Comparison of ENCODE assay signal across 16 cellular contexts in genomic region chr7:915291-916218, GRCh38. TPM values are rescaled to one million over a fixed set of nuclear protein-coding genes. Genes with fewer than 3 reads are reported as not detected.
A peak's percentile ranks its signal among the peaks of the same experiment; 100 is the strongest.
DNase-seq lines count a peak whose midpoint lies in the region; ATAC-seq and TF ChIP-seq lines count a peak whose summit lies in the region.
"Had no signal": no experiment of that assay in that cellular context is flagged by ENCODE, and none has a peak within 500 bp of the region (broad histone marks: within the 10 kb centered on the region; RNA-seq: fewer than 3 reads in every experiment).

No MANE protein-coding gene starts in this region.

- H3K9me3 ChIP-seq in psoas muscle (no peaks in the 10 kb centered on the region), upper lobe of right lung (no peaks in the 10 kb centered on the region)
- H3K9me3 ChIP-seq: testis had no signal

- H3K27me3 ChIP-seq in dorsolateral prefrontal cortex (no peaks in the 10 kb centered on the region), psoas muscle (ENCODE audit: insufficient read depth in 3 of 3, low read length in 2 of 3) (peaks cover 0 to 4% (median 2%) of the 10 kb centered on the region in 3 donors), upper lobe of right lung (no peaks in the 10 kb centered on the region)
- H3K27me3 ChIP-seq: testis had no signal

- ATAC-seq in psoas muscle (no peak), upper lobe of right lung (no peak)

- H3K36me3 ChIP-seq in psoas muscle (ENCODE audit: insufficient read depth in 1 of 2, low read depth in 1 of 2) (no peaks in the 10 kb centered on the region), upper lobe of right lung (no peaks in the 10 kb centered on the region)

- TF ChIP-seq CTCF in dorsolateral prefrontal cortex (IDR thresholded peaks at IDR 0.05 in 54 of 56, conservative IDR thresholded peaks at IDR 0.05 in 2 of 56; ENCODE audit: low read depth in 1 of 56, partially characterized antibody in 56 of 56), result no peak
- TF ChIP-seq CTCF in psoas muscle (IDR thresholded peaks at IDR 0.05), result no peak
- TF ChIP-seq CTCF in upper lobe of right lung (IDR thresholded peaks at IDR 0.05), result no peak

- no peak overlapping the region for H3K4me3 ChIP-seq in dorsolateral prefrontal cortex
- no peak overlapping the region for H3K4me3 ChIP-seq in psoas muscle
- no peak overlapping the region for H3K4me3 ChIP-seq in upper lobe of right lung
- H3K4me3 ChIP-seq: testis had no signal

- H3K27ac ChIP-seq in dorsolateral prefrontal cortex (peak overlapping the region; percentile 41 to 100 (median 96)), psoas muscle (no peak overlapping the region), upper lobe of right lung (no peak overlapping the region)
- H3K27ac ChIP-seq: testis had no signal

- WGBS in psoas muscle, 3 donors, result 84 to 89% (median 87%) methylated on average over 42 to 43 of the region's 43 CpGs

- intact Hi-C loops in dorsolateral prefrontal cortex (cut with DNase I), result loop anchor here in 1 of 2 donors (2.0 kb wide), 1 partner anchor 77 kb away; no protein-coding TSS in a partner anchor
- intact Hi-C loops in psoas muscle (cut with DNase I), result no loop called here
- intact Hi-C loops in upper lobe of right lung (cut with DNase I), result no loop called here

- DNase-seq in D341Med (ENCODE audit: low spot score) (peak; percentile 74), NCI-H69 (lab: John Stamatoyannopoulos, UW) (peak; percentile 39), dorsolateral prefrontal cortex (no peak), psoas muscle (peak; percentile 10 to 34), cerebellar cortex (ENCODE audit: low spot score) (no peak), NCI-H1436 (lab: John Stamatoyannopoulos, UW) (no peak), upper lobe of right lung (no peak)
- DNase-seq: activated CD4-positive, alpha-beta T cell treated with anti-CD3 and anti-CD28 coated beads, Interleukin-2, amount 50 U/mL, for 4 hours; activated T-cell treated with anti-CD3 and anti-CD28 coated beads, Interleukin-2, amount 50 U/mL, for 24 hours; cortex of kidney; DMS53; erythroblast; HCEC 1CT; NCI-H187 treated with DMSO at 0.1 percent for 48 hours; PC-3; testis had no signal

- H3K4me1 ChIP-seq in psoas muscle, result no peaks in the 10 kb centered on the region
- no peaks in the 10 kb centered on the region for H3K4me1 ChIP-seq in upper lobe of right lung

RNA-seq across cellular contexts. Expression of gene ADAP1, which starts 38.9 kb away (rescaled TPM):
- total RNA-seq in dorsolateral prefrontal cortex (100 to 1,000 TPM in 118 of 120 experiments, 10 to 100 TPM in 2; 97.0 to 199 (median 136) TPM), psoas muscle (1 to 10 TPM in 3 of 4 donors, under 1 TPM in 1; 0.88 to 1.4 (median 1.2) TPM), upper lobe of right lung (30.7 TPM)
- under 1 TPM; 0.18 to 0.56 (median 0.56) TPM for polyA plus RNA-seq in psoas muscle

RNA-seq across cellular contexts. Expression of gene GET4, which starts 39.2 kb away (rescaled TPM):
- total RNA-seq in dorsolateral prefrontal cortex (10 to 100 TPM; 25.4 to 54.1 (median 40.7) TPM), psoas muscle (10 to 100 TPM; 27.3 to 42.3 (median 29.1) TPM), upper lobe of right lung (35.1 TPM)
- polyA plus RNA-seq in psoas muscle, result 10 to 100 TPM; 36.8 to 51.1 (median 48.3) TPM

RNA-seq across cellular contexts. Expression of gene COX19, which starts 59.8 kb away (rescaled TPM):
- total RNA-seq in dorsolateral prefrontal cortex (10 to 100 TPM; 11.2 to 38.9 (median 18.5) TPM), psoas muscle (1 to 10 TPM; 4.5 to 7.9 (median 6.9) TPM), upper lobe of right lung (9.4 TPM)
- 10 to 100 TPM in 2 of 3 donors, 1 to 10 TPM in 1; 5.6 to 12.2 (median 11.3) TPM for polyA plus RNA-seq in psoas muscle

Comparison
In these comparisons a context has a peak if more than half of its experiments do, and no peak if none do; other contexts are left out.
1. DNase-seq: peak in D341Med (single experiment), NCI-H69 (single experiment) and psoas muscle (2 of 2); none in dorsolateral prefrontal cortex (0 of 10), cerebellar cortex (single experiment), NCI-H1436 (single experiment) and upper lobe of right lung (single experiment).
2. H3K27ac ChIP-seq: peak in dorsolateral prefrontal cortex (59 of 59); none in psoas muscle (single experiment) and upper lobe of right lung (single experiment).
3. RNA of gene ADAP1, which starts 38.9 kb away (total RNA-seq): 97.0 to 199 TPM in dorsolateral prefrontal cortex and 30.7 TPM in upper lobe of right lung (single experiment); 0.88 to 1.4 TPM in psoas muscle; every median in the first group is over 10 times any median in the second.